Comparison of ENCODE assay signal across 19 cellular contexts in the genomic region with DNA sequence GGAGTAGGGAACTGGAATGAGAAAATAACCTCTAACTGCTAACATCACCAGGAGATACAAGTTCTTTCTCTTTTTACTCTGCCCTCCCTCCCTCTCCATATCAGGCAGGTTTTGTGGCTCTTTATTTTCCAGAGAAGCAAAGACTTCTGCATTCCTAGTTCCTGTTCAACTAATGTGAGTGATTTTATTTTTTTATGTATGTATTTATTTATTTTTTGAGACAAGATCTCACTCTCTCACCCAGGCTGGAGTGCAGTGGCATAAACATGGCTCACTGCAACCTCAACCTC. TPM values are rescaled to one million over a fixed set of nuclear protein-coding genes. Genes with fewer than 3 reads are reported as not detected.
DNase-seq lines count a peak whose midpoint lies in the region; ATAC-seq, FAIRE-seq and TF ChIP-seq lines count a peak whose summit lies in the region.
"Had no signal": no experiment of that assay in that cellular context is flagged by ENCODE, and none has a peak within 500 bp of the region (broad histone marks: within the 10 kb centered on the region; RNA-seq: fewer than 3 reads in every experiment).

No MANE protein-coding gene starts in this region.

- H3K4me1 ChIP-seq in PC-3 (ENCODE audit: insufficient read depth, low read length), result peaks cover 87% of the 10 kb centered on the region
- peaks cover 58% of the 10 kb centered on the region for H3K4me1 ChIP-seq in endothelial cell of umbilical vein (ENCODE audit: control insufficient read depth, extremely low read depth, insufficient read depth, low read length)

- no peaks in the 10 kb centered on the region for H3K27me3 Mint-ChIP-seq in nephron (ENCODE audit: low read depth)
- H3K27me3 Mint-ChIP-seq: activated naive CD8-positive, alpha-beta T cell; naive thymus-derived CD8-positive, alpha-beta T cell had no signal

- H3K9ac ChIP-seq in PC-3 (ENCODE audit: low read length), result peak overlapping the region; percentile 98
- peak overlapping the region; percentile 78 for H3K9ac ChIP-seq in endothelial cell of umbilical vein (replicated peaks; ENCODE audit: extremely low read depth, insufficient read depth, low read length)

- no peaks in the 10 kb centered on the region for H3K9me3 ChIP-seq in PC-3 (ENCODE audit: low read length)
- H3K9me3 ChIP-seq in endothelial cell of umbilical vein (replicated peaks; ENCODE audit: control insufficient read depth, insufficient read depth, low read length), result no peaks in the 10 kb centered on the region

- no peak for TF ChIP-seq POLR2A in endothelial cell of umbilical vein (IDR thresholded peaks at IDR 0.05; ENCODE audit: low read depth, low read length)

- no peaks in the 10 kb centered on the region for H3K9me3 Mint-ChIP-seq in nephron
- H3K9me3 Mint-ChIP-seq: naive thymus-derived CD8-positive, alpha-beta T cell had no signal

- peaks cover 47% of the 10 kb centered on the region for H3K4me1 Mint-ChIP-seq in nephron

- DNase-seq in PC-3 (no peak), endothelial cell of umbilical vein (ENCODE audit: low read depth, low spot score) (peak; percentile 21), NCI-H2029 treated with DMSO at 0.1 percent for 48 hours (lab: John Stamatoyannopoulos, UW) (no peak), activated gamma-delta T cell (lab: John Stamatoyannopoulos, UW) (no peak), substantia nigra (lab: John Stamatoyannopoulos, UW) (no peak), NCI-H2227 treated with DMSO at 0.1 percent for 48 hours (lab: John Stamatoyannopoulos, UW) (no peak)
- DNase-seq: activated CD4-positive, alpha-beta T cell treated with anti-CD3 and anti-CD28 coated beads for 48 hours; DMS153; left colon; naive thymus-derived CD8-positive, alpha-beta T cell; NCI-H1436; NCI-H510A treated with DMSO at 0.1 percent for 48 hours; RPMI8226; stimulated activated naive CD4-positive, alpha-beta T cell; T-helper 2 cell had no signal

- TF ChIP-seq CTCF in 22Rv1 (IDR thresholded peaks at IDR 0.05), result no peak
- no peak for TF ChIP-seq CTCF in PC-3 (conservative IDR thresholded peaks at IDR 0.05; ENCODE audit: low read depth, low read length)
- TF ChIP-seq CTCF in endothelial cell of umbilical vein (IDR thresholded peaks at IDR 0.05; ENCODE audit: extremely low read depth in 1 of 2, insufficient read depth in 1 of 2, low read depth in 1 of 2, low read length in 2 of 2), result no peak
- no peak for TF ChIP-seq CTCF in nephron (IDR thresholded peaks at IDR 0.05; ENCODE audit: unreplicated experiment in 3 of 3)

- no peak for ATAC-seq in PC-3
- ATAC-seq: naive thymus-derived CD8-positive, alpha-beta T cell had no signal

- intact Hi-C loops in PC-3 (cut with micrococcal nuclease) (no loop called here), endothelial cell of umbilical vein (cut with micrococcal nuclease) (no loop called here)

- POLR2A ChIA-PET in PC-3 (lab: Charles Lee; ENCODE audit: unreplicated experiment), result interaction anchor here (0.5 kb wide), 1 partner anchor 132 kb away, joined by 7 read pairs; no protein-coding TSS in a partner anchor
- POLR2A ChIA-PET in endothelial cell of umbilical vein (lab: Charles Lee), result no interaction called here

- H3K79me2 ChIP-seq in PC-3 (ENCODE audit: low read length) (peaks cover 42% of the 10 kb centered on the region), endothelial cell of umbilical vein (ENCODE audit: control insufficient read depth, insufficient read depth, low read length) (no peaks in the 10 kb centered on the region)

- no peaks in the 10 kb centered on the region for H3K36me3 Mint-ChIP-seq in nephron (ENCODE audit: low read depth)
- H3K36me3 Mint-ChIP-seq: activated naive CD8-positive, alpha-beta T cell; naive thymus-derived CD8-positive, alpha-beta T cell had no signal

- H2AFZ ChIP-seq in PC-3 (ENCODE audit: low read length) (no peak overlapping the region), endothelial cell of umbilical vein (ENCODE audit: low read depth, low read length) (no peak overlapping the region)

- H4K20me1 ChIP-seq in PC-3 (ENCODE audit: low read length) (no peaks in the 10 kb centered on the region), endothelial cell of umbilical vein (replicated peaks; ENCODE audit: control insufficient read depth, extremely low read depth, insufficient read depth, low read length) (no peaks in the 10 kb centered on the region)

- no peak overlapping the region for H3K4me3 Mint-ChIP-seq in nephron
- H3K4me3 Mint-ChIP-seq: activated naive CD8-positive, alpha-beta T cell; naive thymus-derived CD8-positive, alpha-beta T cell had no signal

- no peaks in the 10 kb centered on the region for H3K9me2 ChIP-seq in PC-3 (replicated peaks; ENCODE audit: low read length)

- dilution Hi-C loops in endothelial cell of umbilical vein (cut with MboI; ENCODE audit: extremely low pct_ligation_motif_present, low sequenced_read_pairs), result no loop called here

- H3K4me2 ChIP-seq in PC-3 (ENCODE audit: low read length) (peak overlapping the region; percentile 74), endothelial cell of umbilical vein (ENCODE audit: insufficient read depth, low read length) (no peak overlapping the region)

- CTCF ChIA-PET in PC-3 (lab: Charles Lee) (no interaction called here), endothelial cell of umbilical vein (lab: Charles Lee) (interaction anchor here (1.0 to 1.9 kb wide), 2 partner anchors 13 to 72 kb away, joined by 3 to 8 read pairs; no protein-coding TSS in a partner anchor)

- H3K36me3 ChIP-seq in PC-3 (ENCODE audit: low read depth, low read length), result no peaks in the 10 kb centered on the region
- H3K36me3 ChIP-seq in endothelial cell of umbilical vein (ENCODE audit: control insufficient read depth in 2 of 2, extremely low read depth in 1 of 2, insufficient read depth in 2 of 2, low read length in 2 of 2), result no peaks in the 10 kb centered on the region

- no peak for FAIRE-seq in endothelial cell of umbilical vein (lab: Jason Lieb, UNC)
- FAIRE-seq: H54 had no signal

- H3K27me3 ChIP-seq in PC-3 (ENCODE audit: low read length), result no peaks in the 10 kb centered on the region
- H3K27me3 ChIP-seq in endothelial cell of umbilical vein (ENCODE audit: control insufficient read depth in 2 of 2, insufficient read depth in 2 of 2, low read length in 2 of 2), result no peaks in the 10 kb centered on the region

- H3K4me3 ChIP-seq in PC-3 (ENCODE audit: low read length) (no peak overlapping the region), endothelial cell of umbilical vein (replicated peaks in 1 of 3; ENCODE audit: insufficient read depth in 1 of 3, low read depth in 1 of 3, low read length in 3 of 3) (no peak overlapping the region)

- peaks cover 34% of the 10 kb centered on the region for H3F3A ChIP-seq in PC-3 (ENCODE audit: low read length, unreplicated experiment)

- no peaks in the 10 kb centered on the region for H3K9me1 ChIP-seq in endothelial cell of umbilical vein (replicated peaks; ENCODE audit: control insufficient read depth, extremely low read depth, insufficient read depth, low read length)

- H3K27ac ChIP-seq in 22Rv1 (peak overlapping the region; percentile 10; the same call in 1 of the 2 replicates), PC-3 (ENCODE audit: low read length) (peak overlapping the region; percentile 98), endothelial cell of umbilical vein (ENCODE audit: insufficient read depth, low read depth, low read length) (peak overlapping the region; percentile 89), substantia nigra (ENCODE audit: low read depth, low read length, poor library complexity, severe bottlenecking) (no peak overlapping the region)

- BruUV-seq in PC-3 (replicated peaks; lab: Mats Ljungman, UMichigan) (no TSS peak), endothelial cell of umbilical vein (replicated peaks; lab: Mats Ljungman, UMichigan) (no TSS peak)

- H3K27ac Mint-ChIP-seq in nephron, result peak overlapping the region; percentile 49 to 81 (median 70)

RNA-seq across cellular contexts. Expression of a gene that starts 6.0 kb away (rescaled TPM):
- total RNA-seq in PC-3 (2014; rRNA removed), result 1,173 and 1,198 TPM in 2 replicates
- 163 and 170 TPM in 2 replicates for total RNA-seq in endothelial cell of umbilical vein
- 344 and 468 TPM in 2 replicates for polyA plus RNA-seq in endothelial cell of umbilical vein
- 344 and 363 TPM in 2 replicates for polyA plus RNA-seq in endothelial cell of umbilical vein (2011; cell fraction: cytosol; rRNA removed)
- 547 and 658 TPM in 2 replicates for polyA plus RNA-seq in endothelial cell of umbilical vein (2011; cell fraction: nucleus; rRNA removed)
- polyA plus RNA-seq in endothelial cell of umbilical vein (2012), result 266 and 464 TPM in 2 replicates
- polyA minus RNA-seq in endothelial cell of umbilical vein, result 77.6 and 100 TPM in 2 replicates
- 38.7 TPM for polyA minus RNA-seq in endothelial cell of umbilical vein (2011; cell fraction: cytosol; rRNA and poly(A)+ RNA removed)
- polyA minus RNA-seq in endothelial cell of umbilical vein (2011; cell fraction: nucleus; rRNA and poly(A)+ RNA removed), result 87.7 and 161 TPM in 2 replicates

RNA-seq across cellular contexts. Expression of a gene that starts 7.8 kb away (rescaled TPM):
- 305 and 401 TPM in 2 replicates for total RNA-seq in PC-3 (2014; rRNA removed)
- total RNA-seq in endothelial cell of umbilical vein, result 141 and 145 TPM in 2 replicates
- polyA plus RNA-seq in endothelial cell of umbilical vein, result 146 and 154 TPM in 2 replicates
- 146 and 167 TPM in 2 replicates for polyA plus RNA-seq in endothelial cell of umbilical vein (2011; cell fraction: cytosol; rRNA removed)
- 258 and 271 TPM in 2 replicates for polyA plus RNA-seq in endothelial cell of umbilical vein (2011; cell fraction: nucleus; rRNA removed)
- 59.6 and 86.3 TPM in 2 replicates for polyA plus RNA-seq in endothelial cell of umbilical vein (2012)
- 122 and 136 TPM in 2 replicates for polyA minus RNA-seq in endothelial cell of umbilical vein
- 62.8 TPM for polyA minus RNA-seq in endothelial cell of umbilical vein (2011; cell fraction: cytosol; rRNA and poly(A)+ RNA removed)
- polyA minus RNA-seq in endothelial cell of umbilical vein (2011; cell fraction: nucleus; rRNA and poly(A)+ RNA removed), result 238 and 240 TPM in 2 replicates

RNA-seq across cellular contexts. Expression of a gene that starts 30.2 kb away (rescaled TPM):
- total RNA-seq in PC-3 (2014; rRNA removed) (1,245 and 1,398 TPM in 2 replicates), endothelial cell of umbilical vein (1,243 and 1,276 TPM in 2 replicates)
- polyA plus RNA-seq in endothelial cell of umbilical vein, result 1,408 and 1,437 TPM in 2 replicates
- polyA plus RNA-seq in endothelial cell of umbilical vein (2011; cell fraction: cytosol; rRNA removed), result 1,278 and 1,444 TPM in 2 replicates
- 567 and 602 TPM in 2 replicates for polyA plus RNA-seq in endothelial cell of umbilical vein (2011; cell fraction: nucleus; rRNA removed)
- 869 and 1,219 TPM in 2 replicates for polyA plus RNA-seq in endothelial cell of umbilical vein (2012)
- polyA minus RNA-seq in endothelial cell of umbilical vein, result 1,727 and 1,760 TPM in 2 replicates
- 468 TPM for polyA minus RNA-seq in endothelial cell of umbilical vein (2011; cell fraction: cytosol; rRNA and poly(A)+ RNA removed)
- polyA minus RNA-seq in endothelial cell of umbilical vein (2011; cell fraction: nucleus; rRNA and poly(A)+ RNA removed), result 213 and 284 TPM in 2 replicates

RNA-seq across cellular contexts. Expression of a gene that starts 33.2 kb away (rescaled TPM):
- 19.6 and 24.9 TPM in 2 replicates for total RNA-seq in PC-3 (2014; rRNA removed)
- total RNA-seq in endothelial cell of umbilical vein, result 42.3 and 43.6 TPM in 2 replicates
- polyA plus RNA-seq in endothelial cell of umbilical vein, result 15.6 and 16.8 TPM in 2 replicates
- polyA plus RNA-seq in endothelial cell of umbilical vein (2011; cell fraction: cytosol; rRNA removed), result 13.0 and 13.4 TPM in 2 replicates
- 36.2 and 49.0 TPM in 2 replicates for polyA plus RNA-seq in endothelial cell of umbilical vein (2011; cell fraction: nucleus; rRNA removed)
- polyA plus RNA-seq in endothelial cell of umbilical vein (2012), result 16.8 and 20.4 TPM in 2 replicates
- polyA minus RNA-seq in endothelial cell of umbilical vein, result 14.6 and 17.6 TPM in 2 replicates
- 20.7 TPM for polyA minus RNA-seq in endothelial cell of umbilical vein (2011; cell fraction: cytosol; rRNA and poly(A)+ RNA removed)
- 11.9 and 14.6 TPM in 2 replicates for polyA minus RNA-seq in endothelial cell of umbilical vein (2011; cell fraction: nucleus; rRNA and poly(A)+ RNA removed)

RNA-seq across cellular contexts. Expression of a gene that starts 59.5 kb away (rescaled TPM):
- total RNA-seq in PC-3 (2014; rRNA removed) (8.5 and 14.8 TPM in 2 replicates), endothelial cell of umbilical vein (28.5 and 32.2 TPM in 2 replicates)
- polyA plus RNA-seq in endothelial cell of umbilical vein, result 33.8 and 36.7 TPM in 2 replicates
- 33.0 and 34.0 TPM in 2 replicates for polyA plus RNA-seq in endothelial cell of umbilical vein (2011; cell fraction: cytosol; rRNA removed)
- 16.0 and 18.9 TPM in 2 replicates for polyA plus RNA-seq in endothelial cell of umbilical vein (2011; cell fraction: nucleus; rRNA removed)
- 17.7 and 22.2 TPM in 2 replicates for polyA plus RNA-seq in endothelial cell of umbilical vein (2012)
- polyA minus RNA-seq in endothelial cell of umbilical vein, result 17.5 and 18.7 TPM in 2 replicates
- 20.0 TPM for polyA minus RNA-seq in endothelial cell of umbilical vein (2011; cell fraction: cytosol; rRNA and poly(A)+ RNA removed)
- polyA minus RNA-seq in endothelial cell of umbilical vein (2011; cell fraction: nucleus; rRNA and poly(A)+ RNA removed), result 4.5 and 7.8 TPM in 2 replicates
